Comparison of ENCODE assay signal across 9 cellular contexts in genomic region chr10:7193369-7193768, GRCh38.
A peak's percentile ranks its signal among the peaks of the same experiment; 100 is the strongest.
DNase-seq lines count a peak whose midpoint lies in the region; ATAC-seq lines count a peak whose summit lies in the region.
"Had no signal": no experiment of that assay in that cellular context is flagged by ENCODE, and none has a peak within 500 bp of the region (broad histone marks: within the 10 kb centered on the region; RNA-seq: fewer than 3 reads in every experiment).

No MANE protein-coding gene starts in this region.

- H3K27me3 Mint-ChIP-seq in naive B cell = no peaks in the 10 kb centered on the region

- H3K4me1 Mint-ChIP-seq in naive B cell = peaks cover 52 to 67% (median 60%) of the 10 kb centered on the region in 3 donors

- H3K36me3 Mint-ChIP-seq in naive B cell = peaks cover 13 to 45% of the 10 kb centered on the region in 2 donors

- H3K4me3 Mint-ChIP-seq in naive B cell = peak overlapping the region; percentile 41 to 90 (median 80)

- H3K27ac Mint-ChIP-seq in naive B cell = peak overlapping the region; percentile 82 to 96 (median 92)

- peaks cover 7 to 14% (median 11%) of the 10 kb centered on the region in 7 donors for H3K9me3 Mint-ChIP-seq in naive B cell

- ATAC-seq in naive B cell (ENCODE audit: low read depth in 2 of 2) = peak; percentile 24 to 29
- no peak for ATAC-seq in HG03460 (IDR thresholded peaks at IDR 0.05; ENCODE audit: unreplicated experiment)
- no peak for ATAC-seq in HG02840 (IDR thresholded peaks at IDR 0.05; ENCODE audit: low FRiP score, unreplicated experiment)

- peak; percentile 31 to 41 for DNase-seq in activated CD4-positive, alpha-beta T cell treated with anti-CD3 and anti-CD28 coated beads for 4 hours
- DNase-seq in activated CD4-positive, alpha-beta T cell treated with anti-CD3 and anti-CD28 coated beads for 1 hour = no peak
- DNase-seq in activated CD8-positive, alpha-beta memory T cell treated with anti-CD3 and anti-CD28 coated beads, Interleukin-2, amount 50 U/mL, for 4 hours = peak; percentile 33
- DNase-seq in naive B cell = no peak
- peak; percentile 13 for DNase-seq in stimulated activated naive CD4-positive, alpha-beta T cell treated with Interleukin-2 at 50 U/mL for 16 hours (lab: John Stamatoyannopoulos, UW)
- no peak for DNase-seq in kidney tubule cell (ENCODE audit: low spot score)
- DNase-seq: NCI-H2029 treated with DMSO at 0.1 percent for 48 hours had no signal

Comparison
In these comparisons a context has a peak if more than half of its experiments do, and no peak if none do; other contexts are left out.
1. DNase-seq: peak in activated CD4-positive, alpha-beta T cell treated with anti-CD3 and anti-CD28 coated beads for 4 hours (2 of 2), activated CD8-positive, alpha-beta memory T cell treated with anti-CD3 and anti-CD28 coated beads, Interleukin-2, amount 50 U/mL, for 4 hours (single experiment) and stimulated activated naive CD4-positive, alpha-beta T cell treated with Interleukin-2 at 50 U/mL for 16 hours (single experiment); none in activated CD4-positive, alpha-beta T cell treated with anti-CD3 and anti-CD28 coated beads for 1 hour (single experiment), naive B cell (single experiment) and kidney tubule cell (single experiment).
2. ATAC-seq: peak in naive B cell (2 of 2); none in HG03460 (single experiment) and HG02840 (single experiment).